1 cellular context compared by ENCODE assay signal in genomic region chr4:121408-122084, GRCh38.
TF ChIP-seq lines count a peak whose summit lies in the region.

No MANE protein-coding gene starts in this region.

TF ChIP-seq in SK-N-SH treated with all-trans-retinoic acid at 6 μM for 48 hours, 23 proteins besides CTCF, POLR2A, EP300 and RAD21 (continued from another document):
- TF ChIP-seq, protein P1, sequence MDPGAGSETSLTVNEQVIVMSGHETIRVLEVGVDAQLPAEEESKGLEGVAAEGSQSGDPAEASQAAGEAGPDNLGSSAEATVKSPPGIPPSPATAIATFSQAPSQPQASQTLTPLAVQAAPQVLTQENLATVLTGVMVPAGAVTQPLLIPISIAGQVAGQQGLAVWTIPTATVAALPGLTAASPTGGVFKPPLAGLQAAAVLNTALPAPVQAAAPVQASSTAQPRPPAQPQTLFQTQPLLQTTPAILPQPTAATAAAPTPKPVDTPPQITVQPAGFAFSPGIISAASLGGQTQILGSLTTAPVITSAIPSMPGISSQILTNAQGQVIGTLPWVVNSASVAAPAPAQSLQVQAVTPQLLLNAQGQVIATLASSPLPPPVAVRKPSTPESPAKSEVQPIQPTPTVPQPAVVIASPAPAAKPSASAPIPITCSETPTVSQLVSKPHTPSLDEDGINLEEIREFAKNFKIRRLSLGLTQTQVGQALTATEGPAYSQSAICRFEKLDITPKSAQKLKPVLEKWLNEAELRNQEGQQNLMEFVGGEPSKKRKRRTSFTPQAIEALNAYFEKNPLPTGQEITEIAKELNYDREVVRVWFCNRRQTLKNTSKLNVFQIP (CRISPR knock-in tag; IDR thresholded peaks at IDR 0.05; ENCODE audit: borderline replicate concordance, low read depth): no peak
- TF ChIP-seq TOX (CRISPR knock-in tag; IDR thresholded peaks at IDR 0.05; ENCODE audit: borderline replicate concordance) (no peak), CSDC2 (CRISPR knock-in tag; IDR thresholded peaks at IDR 0.05) (no peak)
